14 cellular contexts compared by ENCODE assay signal in genomic region chr2:199258291-199258690, GRCh38.
DNase-seq lines count a peak whose midpoint lies in the region; ATAC-seq and TF ChIP-seq lines count a peak whose summit lies in the region.
"Had no signal": no experiment of that assay in that cellular context is flagged by ENCODE, and none has a peak within 500 bp of the region (broad histone marks: within the 10 kb centered on the region; RNA-seq: fewer than 3 reads in every experiment).

No MANE protein-coding gene starts in this region.

- H3K4me3 ChIP-seq in AG04450 (ENCODE audit: low read depth, low read length) (no peak overlapping the region), OCI-LY7 (ENCODE audit: low read depth, low read length, poor library complexity, severe bottlenecking) (no peak overlapping the region), endodermal cell (ENCODE audit: low read length) (no peak overlapping the region), dorsolateral prefrontal cortex (no peak overlapping the region)
- no peak overlapping the region for H3K4me3 ChIP-seq in CD8-positive, alpha-beta T cell (ENCODE audit: low read depth, low read length)
- H3K4me3 ChIP-seq: SJCRH30 had no signal

- H3K27me3 ChIP-seq in AG04450 (ENCODE audit: control insufficient read depth, insufficient read depth, low read length) (no peaks in the 10 kb centered on the region), endodermal cell (ENCODE audit: control insufficient read depth, insufficient read depth, low read length, poor library complexity, severe bottlenecking) (peaks cover 9% of the 10 kb centered on the region), dorsolateral prefrontal cortex (no peaks in the 10 kb centered on the region)
- no peaks in the 10 kb centered on the region for H3K27me3 ChIP-seq in CD8-positive, alpha-beta T cell (ENCODE audit: insufficient read depth, low read length)
- H3K27me3 ChIP-seq: SJCRH30 had no signal

- CTCF ChIA-PET in AG04450 (lab: Charles Lee) = no interaction called here
- CTCF ChIA-PET in OCI-LY7 (lab: Charles Lee; ENCODE audit: unreplicated experiment) = interaction anchor here (0.9 kb wide), 1 partner anchor 16 kb away, joined by 3 read pairs; no protein-coding TSS in a partner anchor
- CTCF ChIA-PET in CD8-positive, alpha-beta T cell (lab: Charles Lee) = no interaction called here

- no peaks in the 10 kb centered on the region; the same call in 1 of the 2 replicates for H3K36me3 ChIP-seq in OCI-LY7 (ENCODE audit: insufficient read depth, low read length)
- H3K36me3 ChIP-seq in endodermal cell (ENCODE audit: control insufficient read depth, insufficient read depth, low read length) = no peaks in the 10 kb centered on the region
- no peaks in the 10 kb centered on the region for H3K36me3 ChIP-seq in CD8-positive, alpha-beta T cell (ENCODE audit: insufficient read depth, low read length)
- H3K36me3 ChIP-seq: SJCRH30 had no signal

- intact Hi-C loops in OCI-LY7 (cut with micrococcal nuclease; ENCODE audit: unreplicated experiment) (loop anchor here (5.0 kb wide), 1 partner anchor 229 kb away; no protein-coding TSS in a partner anchor), dorsolateral prefrontal cortex (cut with DNase I) (no loop called here)
- intact Hi-C loops in CD8-positive, alpha-beta T cell (cut with DNase I, micrococcal nuclease) = no loop called here

- H3K4me1 Mint-ChIP-seq in endodermal cell = no peaks in the 10 kb centered on the region
- no peaks in the 10 kb centered on the region for H3K4me1 Mint-ChIP-seq in CD8-positive, alpha-beta T cell (ENCODE audit: low read depth)
- H3K4me1 Mint-ChIP-seq: activated naive CD4-positive, alpha-beta T cell treated with anti-CD3 and anti-CD28 coated beads, Interleukin-2, amount 10 ng/mL, durations not matched to agents 7 days and 5 days had no signal

- peaks cover 2% of the 10 kb centered on the region; the same call in 1 of the 2 replicates for H3K9me3 ChIP-seq in AG04450 (ENCODE audit: control insufficient read depth, insufficient read depth, low read length)
- peaks cover 11% of the 10 kb centered on the region; the same call in 1 of the 2 replicates for H3K9me3 ChIP-seq in OCI-LY7 (ENCODE audit: low read length)
- peaks cover 8% of the 10 kb centered on the region for H3K9me3 ChIP-seq in endodermal cell (ENCODE audit: control insufficient read depth, low read length)
- no peaks in the 10 kb centered on the region for H3K9me3 ChIP-seq in CD8-positive, alpha-beta T cell (ENCODE audit: low read length)

- no peaks in the 10 kb centered on the region for H3K79me2 ChIP-seq in OCI-LY7 (ENCODE audit: insufficient read depth, low read depth, low read length)

- H3K4me2 ChIP-seq in OCI-LY7 (ENCODE audit: low read length) = no peak overlapping the region

- no peaks in the 10 kb centered on the region for H3K9me2 ChIP-seq in OCI-LY7 (ENCODE audit: insufficient read depth, low read length)

- no peak overlapping the region for H3K4me3 Mint-ChIP-seq in endodermal cell
- H3K4me3 Mint-ChIP-seq in CD8-positive, alpha-beta T cell = no peak overlapping the region
- H3K4me3 Mint-ChIP-seq: activated naive CD4-positive, alpha-beta T cell treated with anti-CD3 and anti-CD28 coated beads, Interleukin-2, amount 10 ng/mL, durations not matched to agents 7 days and 5 days; stimulated activated naive CD8-positive, alpha-beta T cell treated with anti-CD3 and anti-CD28 coated beads, Interleukin-15, Interleukin-2, amounts not matched to agents 100 ng/mL and 50 ng/mL, for 24 hours had no signal

- POLR2A ChIA-PET in AG04450 (lab: Yijun Ruan, JAX) = no interaction called here
- POLR2A ChIA-PET in OCI-LY7 (lab: Charles Lee) = interaction anchor here (1.2 kb wide), 1 partner anchor 38 kb away, joined by 5 read pairs; no protein-coding TSS in a partner anchor
- POLR2A ChIA-PET in CD8-positive, alpha-beta T cell (lab: Charles Lee) = no interaction called here

- H2AFZ ChIP-seq in OCI-LY7 (ENCODE audit: low read length) = no peak overlapping the region

- no peaks in the 10 kb centered on the region for H4K20me1 ChIP-seq in OCI-LY7 (ENCODE audit: insufficient read depth, low read length)

- DNase-seq in AG04450 (ENCODE audit: low read depth, low spot score) (no peak), OCI-LY7 (ENCODE audit: low spot score) (peak; percentile 35), endodermal cell (no peak), dorsolateral prefrontal cortex (no peak), globus pallidus (ENCODE audit: low spot score) (no peak)
- no peak for DNase-seq in CD8-positive, alpha-beta T cell
- DNase-seq: activated naive CD4-positive, alpha-beta T cell treated with anti-CD3 and anti-CD28 coated beads, Interleukin-2, amount 10 ng/mL, durations not matched to agents 7 days and 5 days; MV-4-11; NCI-H345; retina; SJCRH30 had no signal

- H3K9me3 Mint-ChIP-seq in endodermal cell = peaks cover 17% of the 10 kb centered on the region
- peaks cover 23% of the 10 kb centered on the region for H3K9me3 Mint-ChIP-seq in CD8-positive, alpha-beta T cell

- H3K9ac ChIP-seq in endodermal cell (ENCODE audit: extremely low read depth, low read length, poor library complexity, severe bottlenecking) = no peak overlapping the region

- TF ChIP-seq CTCF in AG04450 (IDR thresholded peaks at IDR 0.05; ENCODE audit: low read depth, low read length) (peak; percentile 40), GM12874 (IDR thresholded peaks at IDR 0.05; ENCODE audit: insufficient read depth, low read depth, low read length) (0 out of 2 replicates have a peak, but pooled peaks have one; percentile 8), OCI-LY7 (conservative IDR thresholded peaks at IDR 0.05; ENCODE audit: low read length) (peak; percentile 74), endodermal cell (conservative IDR thresholded peaks at IDR 0.05) (peak; percentile 65), dorsolateral prefrontal cortex (IDR thresholded peaks at IDR 0.05 in 54 of 56, conservative IDR thresholded peaks at IDR 0.05 in 2 of 56; ENCODE audit: low read depth in 1 of 56, partially characterized antibody in 56 of 56) (no peak)
- TF ChIP-seq CTCF in CD8-positive, alpha-beta T cell (IDR thresholded peaks at IDR 0.05) = no peak

- H3K4me1 ChIP-seq in OCI-LY7 (ENCODE audit: insufficient read depth, low read length, poor library complexity, severe bottlenecking) = no peaks in the 10 kb centered on the region
- H3K4me1 ChIP-seq in endodermal cell (ENCODE audit: control insufficient read depth, insufficient read depth, low read length) = no peaks in the 10 kb centered on the region
- H3K4me1 ChIP-seq in CD8-positive, alpha-beta T cell (ENCODE audit: insufficient read depth, low read length) = no peaks in the 10 kb centered on the region

- H3K27me3 Mint-ChIP-seq in endodermal cell (ENCODE audit: insufficient read depth) = peaks cover 11% of the 10 kb centered on the region
- peaks cover 2% of the 10 kb centered on the region for H3K27me3 Mint-ChIP-seq in CD8-positive, alpha-beta T cell (ENCODE audit: low read depth)
- H3K27me3 Mint-ChIP-seq: stimulated activated naive CD8-positive, alpha-beta T cell treated with anti-CD3 and anti-CD28 coated beads, Interleukin-15, Interleukin-2, amounts not matched to agents 100 ng/mL and 50 ng/mL, for 24 hours had no signal

- H3K27ac ChIP-seq in AG04450 (ENCODE audit: low read depth, low read length) (no peak overlapping the region), OCI-LY7 (ENCODE audit: low read depth, low read length, poor library complexity, severe bottlenecking) (no peak overlapping the region), endodermal cell (ENCODE audit: low read depth, low read length) (no peak overlapping the region), dorsolateral prefrontal cortex (no peak overlapping the region)
- no peak overlapping the region for H3K27ac ChIP-seq in CD8-positive, alpha-beta T cell (ENCODE audit: low read depth, low read length)
- H3K27ac ChIP-seq: SJCRH30 had no signal

- H3K36me3 Mint-ChIP-seq in endodermal cell (ENCODE audit: low read depth) = peaks cover 6% of the 10 kb centered on the region
- H3K36me3 Mint-ChIP-seq in CD8-positive, alpha-beta T cell = no peaks in the 10 kb centered on the region
- H3K36me3 Mint-ChIP-seq: activated naive CD4-positive, alpha-beta T cell treated with anti-CD3 and anti-CD28 coated beads, Interleukin-2, amount 10 ng/mL, durations not matched to agents 7 days and 5 days had no signal

- no peak for ATAC-seq in GM21367 (IDR thresholded peaks at IDR 0.05; ENCODE audit: unreplicated experiment)
- ATAC-seq in CD8-positive, alpha-beta T cell = no peak

- no peak overlapping the region for H3K27ac Mint-ChIP-seq in endodermal cell
- H3K27ac Mint-ChIP-seq in CD8-positive, alpha-beta T cell = no peak overlapping the region
- H3K27ac Mint-ChIP-seq: activated naive CD4-positive, alpha-beta T cell treated with anti-CD3 and anti-CD28 coated beads, Interleukin-2, amount 10 ng/mL, durations not matched to agents 7 days and 5 days; stimulated activated naive CD8-positive, alpha-beta T cell treated with anti-CD3 and anti-CD28 coated beads, Interleukin-15, Interleukin-2, amounts not matched to agents 100 ng/mL and 50 ng/mL, for 24 hours had no signal

- BruUV-seq in OCI-LY7 (replicated peaks; lab: Mats Ljungman, UMichigan) = no TSS peak

Comparison
In these comparisons a context has a peak if more than half of its experiments do, and no peak if none do; other contexts are left out.
1. CTCF ChIP-seq: peak in AG04450 (single experiment), GM12874 (single experiment), OCI-LY7 (single experiment) and endodermal cell (single experiment); none in dorsolateral prefrontal cortex (0 of 56) and CD8-positive, alpha-beta T cell (single experiment).